Comparison of ENCODE assay signal across 8 cellular contexts in genomic region chr12:65824314-65824563, GRCh38. TPM values are rescaled to one million over a fixed set of nuclear protein-coding genes. Genes with fewer than 3 reads are reported as not detected.
A peak's percentile ranks its signal among the peaks of the same experiment; 100 is the strongest.
DNase-seq lines count a peak whose midpoint lies in the region; ATAC-seq and TF ChIP-seq lines count a peak whose summit lies in the region.

Gene HMGA2 (plus strand): TSS chr12:65824483. CDS start chr12:65825271, 788 bp downstream.

- no peak for TF ChIP-seq CTCF in Panc1 (IDR thresholded peaks at IDR 0.05)
- TF ChIP-seq CTCF in epithelial cell of proximal tubule (conservative IDR thresholded peaks at IDR 0.05; ENCODE audit: low read depth, low read length): no peak
- no peak for TF ChIP-seq CTCF in neural cell (IDR thresholded peaks at IDR 0.05; ENCODE audit: poor library complexity, severe bottlenecking)

- H3K9me3 ChIP-seq in Panc1 (ENCODE audit: control insufficient read depth, insufficient read depth, low read depth, low read length) (no peaks in the 10 kb centered on the region), neural cell (ENCODE audit: low read length) (no peaks in the 10 kb centered on the region)

- ATAC-seq in Panc1 (no peak), HG03457 (IDR thresholded peaks at IDR 0.05; ENCODE audit: unreplicated experiment) (no peak)

- peaks cover 30% of the 10 kb centered on the region for H3K79me2 ChIP-seq in neural cell (replicated peaks; ENCODE audit: insufficient read depth, low read length)

- peak within 1 kb of the TSS; percentile 97 for H3K27ac ChIP-seq in Panc1 (ENCODE audit: low read length)
- no peak within 1 kb of the TSS for H3K27ac ChIP-seq in neural cell (ENCODE audit: low read length)

- CTCF ChIA-PET in Panc1 (lab: Charles Lee): interaction anchor here (0.6 kb wide), 2 partner anchors 272 to 465 kb away, joined by 3 read pairs; no protein-coding TSS in a partner anchor

- DNase-seq in Caki2 (ENCODE audit: low read depth): no peak
- DNase-seq in Panc1 (ENCODE audit: low read depth, low spot score): peak; percentile 67
- DNase-seq in epithelial cell of proximal tubule (ENCODE audit: low read depth): no peak
- no peak for DNase-seq in SHP77 treated with DMSO at 0.1 percent for 48 hours (lab: John Stamatoyannopoulos, UW)
- DNase-seq in midbrain (lab: John Stamatoyannopoulos, UW): no peak
- no peak for DNase-seq in NAMALWA (ENCODE audit: low spot score)

- in situ Hi-C loops in Caki2 (cut with HindIII; ENCODE audit: low pct_unique_long_range_greater_than_20kb, low sequenced_read_pairs): no loop called here
- in situ Hi-C loops in Panc1 (cut with HindIII; ENCODE audit: low pct_unique_long_range_greater_than_20kb, low sequenced_read_pairs): no loop called here

- peak within 1 kb of the TSS; percentile 50 for H3K9ac ChIP-seq in neural cell (ENCODE audit: low read length)

- H3K4me1 ChIP-seq in Panc1 (ENCODE audit: control insufficient read depth, insufficient read depth, low read length): peaks cover 36% of the 10 kb centered on the region

- POLR2A ChIA-PET in Panc1 (lab: Charles Lee): interaction anchor here (0.6 kb wide), 1 partner anchor 294 kb away, joined by 11 read pairs; no protein-coding TSS in a partner anchor

- H3F3A ChIP-seq in neural cell (ENCODE audit: insufficient read depth, low read length, poor library complexity, severe bottlenecking): no peaks in the 10 kb centered on the region

- H3K27me3 ChIP-seq in Panc1 (ENCODE audit: control insufficient read depth, insufficient read depth, low read length) (no peaks in the 10 kb centered on the region), neural cell (ENCODE audit: insufficient read depth, low read depth, low read length) (peaks cover 45% of the 10 kb centered on the region)

- no peaks in the 10 kb centered on the region for H3K9me2 ChIP-seq in neural cell (ENCODE audit: insufficient read depth, low read length)

- no TSS peak for BruUV-seq in Panc1 (replicated peaks; lab: Mats Ljungman, UMichigan)

- H4K20me1 ChIP-seq in neural cell (ENCODE audit: insufficient read depth): no peaks in the 10 kb centered on the region

- no peak for TF ChIP-seq EP300 in neural cell (conservative IDR thresholded peaks at IDR 0.05; ENCODE audit: poor library complexity, severe bottlenecking)

- H2AFZ ChIP-seq in neural cell (ENCODE audit: low read depth, low read length): peak within 1 kb of the TSS; percentile 30

- no peak for TF ChIP-seq RAD21 in neural cell (conservative IDR thresholded peaks at IDR 0.05)

- intact Hi-C loops in Panc1 (cut with micrococcal nuclease; ENCODE audit: unreplicated experiment): loop anchor here (1.0 to 10.0 kb wide), 2 partner anchors 79 to 222 kb away; no protein-coding TSS in a partner anchor

- H3K36me3 ChIP-seq in Panc1 (ENCODE audit: control insufficient read depth, insufficient read depth, low read length): peaks cover 7% of the 10 kb centered on the region
- H3K36me3 ChIP-seq in neural cell (ENCODE audit: insufficient read depth, low read length): no peaks in the 10 kb centered on the region

- H3K4me3 ChIP-seq in Panc1 (ENCODE audit: low read depth in 2 of 2, low read length in 2 of 2) (peak within 1 kb of the TSS; percentile 79 to 82), epithelial cell of proximal tubule (ENCODE audit: low read depth, low read length) (peak within 1 kb of the TSS; percentile 91), neural cell (ENCODE audit: low read length) (peak within 1 kb of the TSS; percentile 84)

- H3K4me2 ChIP-seq in neural cell (ENCODE audit: low read length): peak within 1 kb of the TSS; percentile 82

TF ChIP-seq in neural cell, 6 proteins besides CTCF, POLR2A, EP300 and RAD21:
- no peak for TF ChIP-seq MXI1 (conservative IDR thresholded peaks at IDR 0.05; ENCODE audit: poor library complexity, severe bottlenecking)
- no peak for TF ChIP-seq SMC3 (conservative IDR thresholded peaks at IDR 0.05; ENCODE audit: poor library complexity)
- TF ChIP-seq POLR2AphosphoS5 (IDR thresholded peaks at IDR 0.05): no peak
- no peak for TF ChIP-seq REST (IDR thresholded peaks at IDR 0.05; ENCODE audit: borderline replicate concordance)
- no peak for TF ChIP-seq EZH2 (IDR thresholded peaks at IDR 0.05; ENCODE audit: borderline replicate concordance, insufficient read depth, low read length, poor library complexity, severe bottlenecking)
- TF ChIP-seq TAF1 (IDR thresholded peaks at IDR 0.05; ENCODE audit: low read depth): no peak

RNA-seq across cellular contexts. Expression of gene HMGA2, which starts in this region (rescaled TPM):
- total RNA-seq in Caki2 (2014; rRNA removed; shearing (Covaris generic); ENCODE audit: low replicate concordance): 49.5 and 51.5 TPM in 2 replicates
- total RNA-seq in Panc1 (2021; ENCODE audit: unreplicated experiment) (61.4 TPM), epithelial cell of proximal tubule (103 and 147 TPM in 2 replicates)
- polyA plus RNA-seq in Panc1 (2012; ENCODE audit: insufficient read length): 66.2 TPM
- 2.0 and 2.7 TPM in 2 replicates for polyA plus RNA-seq in neural cell
- polyA minus RNA-seq in neural cell: 1.9 and 3.2 TPM in 2 replicates
